15 cellular contexts compared by ENCODE assay signal in genomic region chr5:158838788-158839187, GRCh38.
DNase-seq lines count a peak whose midpoint lies in the region; ATAC-seq lines count a peak whose summit lies in the region.
"Had no signal": no experiment of that assay in that cellular context is flagged by ENCODE, and none has a peak within 500 bp of the region (broad histone marks: within the 10 kb centered on the region; RNA-seq: fewer than 3 reads in every experiment).

No MANE protein-coding gene starts in this region.

- no peak overlapping the region; the same call in 1 of the 2 replicates for H3K4me3 ChIP-seq in HUES48 (ENCODE audit: low read depth, low read length)
- peak overlapping the region; percentile 12; the same call in 1 of the 2 replicates for H3K4me3 ChIP-seq in iPS-20b (ENCODE audit: low read length)
- no peak overlapping the region for H3K4me3 ChIP-seq in subcutaneous abdominal adipose tissue (ENCODE audit: low read depth in 1 of 5, low read length in 5 of 5)

- H3K4me1 ChIP-seq in HUES48 (ENCODE audit: control insufficient read depth, insufficient read depth, low read length) (peaks cover 19% of the 10 kb centered on the region), iPS-20b (ENCODE audit: insufficient read depth, low read length) (peaks cover 19% of the 10 kb centered on the region), subcutaneous abdominal adipose tissue (ENCODE audit: control insufficient read depth in 5 of 5, insufficient read depth in 5 of 5, low read length in 5 of 5) (peaks cover 3 to 45% (median 33%) of the 10 kb centered on the region in 5 donors)
- H3K4me1 ChIP-seq: BE2C, Caco-2 had no signal

- no peaks in the 10 kb centered on the region for H3K9me3 ChIP-seq in HUES48 (ENCODE audit: control insufficient read depth, insufficient read depth, low read length)
- no peaks in the 10 kb centered on the region for H3K9me3 ChIP-seq in iPS-20b (ENCODE audit: insufficient read depth, low read depth, low read length)
- H3K9me3 ChIP-seq in subcutaneous abdominal adipose tissue (ENCODE audit: control insufficient read depth in 5 of 5, low read length in 5 of 5), result no peaks in the 10 kb centered on the region
- H3K9me3 ChIP-seq: BE2C, Caco-2 had no signal

- no peaks in the 10 kb centered on the region for H3K36me3 ChIP-seq in HUES48 (ENCODE audit: control insufficient read depth, insufficient read depth, low read length)
- no peaks in the 10 kb centered on the region for H3K36me3 ChIP-seq in iPS-20b (ENCODE audit: insufficient read depth, low read depth, low read length)
- peaks cover 0 to 22% (median 9%) of the 10 kb centered on the region in 5 donors for H3K36me3 ChIP-seq in subcutaneous abdominal adipose tissue (ENCODE audit: control insufficient read depth in 5 of 5, insufficient read depth in 5 of 5, low read length in 5 of 5)
- H3K36me3 ChIP-seq: BE2C had no signal

- H3K27me3 ChIP-seq in HUES48 (ENCODE audit: control insufficient read depth, insufficient read depth, low read length) (no peaks in the 10 kb centered on the region), iPS-20b (ENCODE audit: insufficient read depth, low read length) (no peaks in the 10 kb centered on the region), subcutaneous abdominal adipose tissue (ENCODE audit: control insufficient read depth in 5 of 5, insufficient read depth in 4 of 5, low read length in 5 of 5) (no peaks in the 10 kb centered on the region)
- H3K27me3 ChIP-seq: BE2C had no signal

- no peak overlapping the region for H3K9ac ChIP-seq in HUES48 (ENCODE audit: low read depth, low read length)
- H3K9ac ChIP-seq in iPS-20b (ENCODE audit: low read depth, low read length), result no peak overlapping the region
- H3K9ac ChIP-seq in subcutaneous abdominal adipose tissue (ENCODE audit: low read length in 5 of 5), result no peak overlapping the region

- H3K27ac ChIP-seq in HUES48 (ENCODE audit: low read depth, low read length) (peak overlapping the region; percentile 44), iPS-20b (ENCODE audit: low read length) (no peak overlapping the region), subcutaneous abdominal adipose tissue (ENCODE audit: low read depth, low read length) (peak overlapping the region; percentile 76)
- H3K27ac ChIP-seq: C4-2B had no signal

- ATAC-seq in HG02852 (IDR thresholded peaks at IDR 0.05; ENCODE audit: unreplicated experiment), result no peak

- peak; percentile 18 for DNase-seq in ELF-1 (ENCODE audit: low read depth, low spot score)
- DNase-seq in NCI-H1930 (lab: John Stamatoyannopoulos, UW), result no peak
- no peak for DNase-seq in Ammon's horn (ENCODE audit: low spot score)
- DNase-seq: 8988T; BE2C; Caco-2; CD4-positive, alpha-beta T cell; GDM1; GOT3; H9 had no signal
